ENCODE assay signal across 17 cellular contexts in genomic region chr10:119643306-119644214, GRCh38. TPM values are rescaled to one million over a fixed set of nuclear protein-coding genes. Genes with fewer than 3 reads are reported as not detected.
DNase-seq lines count a peak whose midpoint lies in the region; ATAC-seq and TF ChIP-seq lines count a peak whose summit lies in the region.
"Had no signal": no experiment of that assay in that cellular context is flagged by ENCODE, and none has a peak within 500 bp of the region (broad histone marks: within the 10 kb centered on the region; RNA-seq: fewer than 3 reads in every experiment).

No MANE protein-coding gene starts in this region.

- no peak overlapping the region for H3K27ac ChIP-seq in neuronal stem cell (replicated peaks; ENCODE audit: low read length)
- H3K27ac ChIP-seq: SJCRH30, upper lobe of left lung had no signal

- H4K8ac ChIP-seq in neuronal stem cell (ENCODE audit: low read depth, low read length): no peak overlapping the region

- CTCF ChIA-PET in AG04449 (lab: Yijun Ruan, JAX): interaction anchor here (0.7 to 2.9 kb wide), 13 partner anchors 10 to 100 kb away, joined by 3 to 19 read pairs (median 5); no protein-coding TSS in a partner anchor
- CTCF ChIA-PET in activated naive CD4-positive, alpha-beta T cell treated with anti-CD3 and anti-CD28 coated beads for 36 hours (lab: Charles Lee): interaction anchor here (0.5 to 1.8 kb wide), 6 partner anchors 9 to 262 kb away, joined by 3 to 7 read pairs (median 4); no protein-coding TSS in a partner anchor

- no peaks in the 10 kb centered on the region for H3K79me1 ChIP-seq in neuronal stem cell (ENCODE audit: low read depth, low read length)

- no peak overlapping the region for H3K23ac ChIP-seq in neuronal stem cell (ENCODE audit: low read depth, low read length, poor library complexity)

- DNase-seq in AG04449 (ENCODE audit: low read depth, low spot score): no peak
- DNase-seq in HFFc6: peak; percentile 32
- no peak for DNase-seq in effector memory CD8-positive, alpha-beta T cell
- DNase-seq in neuronal stem cell (ENCODE audit: low spot score): no peak
- no peak for DNase-seq in activated naive CD4-positive, alpha-beta T cell treated with anti-CD3 and anti-CD28 coated beads for 36 hours
- DNase-seq in DMS153 (lab: John Stamatoyannopoulos, UW): no peak
- no peak for DNase-seq in activated naive CD4-positive, alpha-beta T cell (lab: John Stamatoyannopoulos, UW)
- DNase-seq: activated CD4-positive, alpha-beta T cell treated with anti-CD3 and anti-CD28 coated beads, Interleukin-2, amount 50 U/mL, for 48 hours; activated T-cell treated with anti-CD3 and anti-CD28 coated beads, Interleukin-2, amount 50 U/mL, for 24 hours; AML-193; midbrain; NCI-H187 treated with DMSO at 0.1 percent for 48 hours; NCI-H446 treated with DMSO at 0.1 percent for 48 hours; stimulated activated naive B cell treated with anti-CD40 and anti-IgM and Interleukin-4, amounts not matched to agents 10 μg/mL and 1 μg/mL and 100 μg/mL, for 72 hours; upper lobe of left lung had no signal

- H3K9me3 Mint-ChIP-seq in HFFc6: peaks cover 17% of the 10 kb centered on the region
- no peaks in the 10 kb centered on the region for H3K9me3 Mint-ChIP-seq in effector memory CD8-positive, alpha-beta T cell
- peaks cover 2% of the 10 kb centered on the region for H3K9me3 Mint-ChIP-seq in activated naive CD4-positive, alpha-beta T cell treated with anti-CD3 and anti-CD28 coated beads for 36 hours
- H3K9me3 Mint-ChIP-seq: activated T-cell treated with anti-CD3 and anti-CD28 coated beads, Interleukin-2, amount 50 U/mL, for 24 hours; stimulated activated naive B cell treated with anti-CD40 and anti-IgM and Interleukin-4, amounts not matched to agents 10 μg/mL and 1 μg/mL and 100 μg/mL, for 72 hours had no signal

- no peaks in the 10 kb centered on the region for H3K4me1 ChIP-seq in neuronal stem cell (ENCODE audit: control insufficient read depth in 2 of 2, insufficient read depth in 1 of 2, low read depth in 1 of 2, low read length in 2 of 2)
- H3K4me1 ChIP-seq: SJCRH30, upper lobe of left lung had no signal

- POLR2A ChIA-PET in AG04449 (lab: Yijun Ruan, JAX): no interaction called here

- H3K36me3 Mint-ChIP-seq in HFFc6 (ENCODE audit: low read depth): 0 out of 2 replicates have a peak, but pooled peaks cover 4% of the 10 kb centered on the region
- peaks cover 8% of the 10 kb centered on the region for H3K36me3 Mint-ChIP-seq in effector memory CD8-positive, alpha-beta T cell (ENCODE audit: insufficient read depth)
- H3K36me3 Mint-ChIP-seq in activated naive CD4-positive, alpha-beta T cell treated with anti-CD3 and anti-CD28 coated beads for 36 hours (ENCODE audit: low read depth): no peaks in the 10 kb centered on the region
- H3K36me3 Mint-ChIP-seq: stimulated activated naive B cell treated with anti-CD40 and anti-IgM and Interleukin-4, amounts not matched to agents 10 μg/mL and 1 μg/mL and 100 μg/mL, for 72 hours had no signal

- no peak overlapping the region for H2BK12ac ChIP-seq in neuronal stem cell (ENCODE audit: low read length)

- no peak overlapping the region for H2BK15ac ChIP-seq in neuronal stem cell (ENCODE audit: low read length)

- H3K4me3 Mint-ChIP-seq in HFFc6: no peak overlapping the region
- peak overlapping the region; percentile 74 to 80 for H3K4me3 Mint-ChIP-seq in effector memory CD8-positive, alpha-beta T cell
- H3K4me3 Mint-ChIP-seq in activated naive CD4-positive, alpha-beta T cell treated with anti-CD3 and anti-CD28 coated beads for 36 hours: no peak overlapping the region
- H3K4me3 Mint-ChIP-seq: activated T-cell treated with anti-CD3 and anti-CD28 coated beads, Interleukin-2, amount 50 U/mL, for 24 hours; stimulated activated naive B cell treated with anti-CD40 and anti-IgM and Interleukin-4, amounts not matched to agents 10 μg/mL and 1 μg/mL and 100 μg/mL, for 72 hours had no signal

- H3K9ac ChIP-seq in neuronal stem cell (ENCODE audit: low read depth, low read length, poor library complexity): no peak overlapping the region

- peak overlapping the region; percentile 25 for H2AFZ ChIP-seq in neuronal stem cell (ENCODE audit: low read length)

- no peak overlapping the region for H2AK5ac ChIP-seq in neuronal stem cell (ENCODE audit: low read depth, low read length)

- H3K4ac ChIP-seq in neuronal stem cell (ENCODE audit: low read length): no peak overlapping the region

- intact Hi-C loops in activated naive CD4-positive, alpha-beta T cell treated with anti-CD3 and anti-CD28 coated beads for 36 hours (cut with micrococcal nuclease): no loop called here

- H3K4me2 ChIP-seq in neuronal stem cell (ENCODE audit: insufficient read depth, low read length, poor library complexity, severe bottlenecking): no peak overlapping the region

- peaks cover 10% of the 10 kb centered on the region for H3K4me1 Mint-ChIP-seq in HFFc6 (ENCODE audit: low read depth)
- H3K4me1 Mint-ChIP-seq in effector memory CD8-positive, alpha-beta T cell (ENCODE audit: low read depth in 2 of 2): peaks cover 19 to 26% of the 10 kb centered on the region in 2 donors
- peaks cover 4% of the 10 kb centered on the region for H3K4me1 Mint-ChIP-seq in activated naive CD4-positive, alpha-beta T cell treated with anti-CD3 and anti-CD28 coated beads for 36 hours (ENCODE audit: low read depth)
- H3K4me1 Mint-ChIP-seq: stimulated activated naive B cell treated with anti-CD40 and anti-IgM and Interleukin-4, amounts not matched to agents 10 μg/mL and 1 μg/mL and 100 μg/mL, for 72 hours had no signal

- no peak overlapping the region for H3K4me3 ChIP-seq in AG04449 (ENCODE audit: low read depth, low read length)
- peak overlapping the region in 1 of 2 donors; percentile 47 for H3K4me3 ChIP-seq in neuronal stem cell (ENCODE audit: low read length in 2 of 2)
- H3K4me3 ChIP-seq: SJCRH30, upper lobe of left lung had no signal

- H2BK5ac ChIP-seq in neuronal stem cell (ENCODE audit: low read length): no peak overlapping the region

- H3K36me3 ChIP-seq in neuronal stem cell (replicated peaks in 1 of 2; ENCODE audit: control insufficient read depth in 2 of 2, insufficient read depth in 2 of 2, low read length in 2 of 2): no peaks in the 10 kb centered on the region
- H3K36me3 ChIP-seq: SJCRH30, upper lobe of left lung had no signal

- no peaks in the 10 kb centered on the region for H3K27me3 ChIP-seq in neuronal stem cell (ENCODE audit: control insufficient read depth in 3 of 3, insufficient read depth in 3 of 3, low read depth in 1 of 3, low read length in 3 of 3)
- H3K27me3 ChIP-seq: SJCRH30, upper lobe of left lung had no signal

- H3K14ac ChIP-seq in neuronal stem cell (ENCODE audit: low read length): no peak overlapping the region

- no peak overlapping the region for H2BK120ac ChIP-seq in neuronal stem cell (ENCODE audit: low read depth, low read length)

- H3K9me3 ChIP-seq in neuronal stem cell (replicated peaks in 1 of 2; ENCODE audit: control insufficient read depth in 2 of 2, insufficient read depth in 1 of 2, low read depth in 1 of 2, low read length in 2 of 2): peaks cover 6 to 11% of the 10 kb centered on the region in 2 donors
- H3K9me3 ChIP-seq: SJCRH30 had no signal

- no peak overlapping the region for H4K91ac ChIP-seq in neuronal stem cell (ENCODE audit: low read depth, low read length, poor library complexity)

- H3K18ac ChIP-seq in neuronal stem cell (ENCODE audit: low read length): no peak overlapping the region

- no peaks in the 10 kb centered on the region; the same call in none of the 2 replicates for H3K27me3 Mint-ChIP-seq in HFFc6 (ENCODE audit: insufficient read depth)
- H3K27me3 Mint-ChIP-seq in effector memory CD8-positive, alpha-beta T cell: peaks cover 0 to 6% of the 10 kb centered on the region in 2 donors
- no peaks in the 10 kb centered on the region for H3K27me3 Mint-ChIP-seq in activated naive CD4-positive, alpha-beta T cell treated with anti-CD3 and anti-CD28 coated beads for 36 hours (ENCODE audit: low read depth)
- H3K27me3 Mint-ChIP-seq: activated T-cell treated with anti-CD3 and anti-CD28 coated beads, Interleukin-2, amount 50 U/mL, for 24 hours had no signal

- ATAC-seq in effector memory CD8-positive, alpha-beta T cell (replicated peaks): no peak
- ATAC-seq in GM19328 (IDR thresholded peaks at IDR 0.05; ENCODE audit: unreplicated experiment): no peak
- ATAC-seq: stimulated activated naive B cell treated with anti-CD40 and anti-IgM and Interleukin-4, amounts not matched to agents 10 μg/mL and 1 μg/mL and 100 μg/mL, for 72 hours had no signal

- no peak overlapping the region for H3K27ac Mint-ChIP-seq in HFFc6
- peak overlapping the region in 1 of 2 donors; percentile 83 for H3K27ac Mint-ChIP-seq in effector memory CD8-positive, alpha-beta T cell
- H3K27ac Mint-ChIP-seq in activated naive CD4-positive, alpha-beta T cell treated with anti-CD3 and anti-CD28 coated beads for 36 hours: no peak overlapping the region
- H3K27ac Mint-ChIP-seq: activated T-cell treated with anti-CD3 and anti-CD28 coated beads, Interleukin-2, amount 50 U/mL, for 24 hours; stimulated activated naive B cell treated with anti-CD40 and anti-IgM and Interleukin-4, amounts not matched to agents 10 μg/mL and 1 μg/mL and 100 μg/mL, for 72 hours had no signal

- peak; percentile 8 for TF ChIP-seq CTCF in AG04449 (IDR thresholded peaks at IDR 0.05; ENCODE audit: insufficient read depth, low read length, missing control alignments)
- no peak; the same call in 1 of the 2 replicates for TF ChIP-seq CTCF in HFFc6 (IDR thresholded peaks at IDR 0.05)

- WGBS in neuronal stem cell (ENCODE audit: extremely low coverage in 2 of 2, insufficient read length in 2 of 2, insufficient replicate concordance in 1 of 2), 2 donors: no CpG with 5 or more reads among the region's 15 CpGs

RNA-seq across cellular contexts. Expression of gene BAG3, which starts 7.6 kb away (rescaled TPM):
- total RNA-seq in HFFc6 (2021; fragmentation: NEBNext Ultra II Directional; extraction: Animal tissue kit (Norgen Biotek cat#: 25700)): 100 to 1,000 TPM in 4 of 6 experiments, 10 to 100 TPM in 2; 97.2 to 108 (median 101) TPM
- 12.6 TPM for polyA plus RNA-seq in neuronal stem cell (2013, experiment 1 of 2)
- polyA plus RNA-seq in neuronal stem cell (2013, experiment 2 of 2): 12.7 TPM
- total RNA-seq in activated naive CD4-positive, alpha-beta T cell treated with anti-CD3 and anti-CD28 coated beads for 36 hours: 10 to 100 TPM; 20.9 to 24.3 TPM

RNA-seq across cellular contexts. Expression of gene TIAL1, which starts 46.8 kb away (rescaled TPM):
- 100 to 1,000 TPM; 129 to 149 (median 134) TPM for total RNA-seq in HFFc6 (2021; fragmentation: NEBNext Ultra II Directional; extraction: Animal tissue kit (Norgen Biotek cat#: 25700))
- polyA plus RNA-seq in neuronal stem cell (2013, experiment 1 of 2): 115 TPM
- polyA plus RNA-seq in neuronal stem cell (2013, experiment 2 of 2): 120 TPM
- 100 to 1,000 TPM; 184 to 192 TPM for total RNA-seq in activated naive CD4-positive, alpha-beta T cell treated with anti-CD3 and anti-CD28 coated beads for 36 hours

Comparison
In these comparisons a context has a peak if more than half of its experiments do, and no peak if none do; other contexts are left out.
1. H3K4me3 Mint-ChIP-seq: peak in effector memory CD8-positive, alpha-beta T cell (2 of 2); none in HFFc6 (single experiment) and activated naive CD4-positive, alpha-beta T cell treated with anti-CD3 and anti-CD28 coated beads for 36 hours (single experiment).